7 cellular contexts compared by ENCODE assay signal in genomic region chr3:169812844-169813677, GRCh38. TPM values are rescaled to one million over a fixed set of nuclear protein-coding genes. Genes with fewer than 3 reads are reported as not detected.
DNase-seq lines count a peak whose midpoint lies in the region; ATAC-seq lines count a peak whose summit lies in the region.

LRRC34 (minus strand) TSS chr3:169812904; CDS start chr3:169812548, 356 bp downstream.
LRRIQ4 (plus strand) TSS chr3:169812870; CDS start chr3:169821922, 9,052 bp downstream.

- H3K9me3 ChIP-seq in effector memory CD4-positive, alpha-beta T cell (ENCODE audit: control insufficient read depth, low read length) = no peaks in the 10 kb centered on the region
- H3K9me3 ChIP-seq in mesenchymal stem cell (ENCODE audit: control insufficient read depth, low read length) = peaks cover 7% of the 10 kb centered on the region

- H3K9me3 Mint-ChIP-seq in activated CD4-positive, alpha-beta T cell treated with anti-CD3 and anti-CD28 coated beads, Interleukin-2, amount 10 ng/mL, durations not matched to agents 24 days and 14 days = peaks cover 7% of the 10 kb centered on the region

- H3K23ac ChIP-seq in mesenchymal stem cell (ENCODE audit: low read length in 2 of 2) = peak within 1 kb of the TSS in 1 of 2 experiments; percentile 66

- 33% methylated on average over 19 of the region's 20 CpGs for WGBS in mesenchymal stem cell

- no peak within 1 kb of the TSS for H2BK120ac ChIP-seq in mesenchymal stem cell (ENCODE audit: low read depth, low read length)

- H3K4me1 ChIP-seq in effector memory CD4-positive, alpha-beta T cell (ENCODE audit: control insufficient read depth, insufficient read depth, low read length, poor library complexity, severe bottlenecking) = peaks cover 12% of the 10 kb centered on the region
- peaks cover 11% of the 10 kb centered on the region for H3K4me1 ChIP-seq in mesenchymal stem cell (ENCODE audit: control insufficient read depth, insufficient read depth, low read depth, low read length)

- H3K27ac ChIP-seq in effector memory CD4-positive, alpha-beta T cell (ENCODE audit: insufficient read depth, low read length, poor library complexity, severe bottlenecking) = no peak within 1 kb of the TSS
- no peak within 1 kb of the TSS for H3K27ac ChIP-seq in mesenchymal stem cell (ENCODE audit: low read length, poor library complexity, severe bottlenecking)

- H3K4me2 ChIP-seq in mesenchymal stem cell (ENCODE audit: low read length, poor library complexity, severe bottlenecking) = peak within 1 kb of the TSS; percentile 94

- H3K14ac ChIP-seq in mesenchymal stem cell (ENCODE audit: low read length in 2 of 2) = peak within 1 kb of the TSS in 1 of 2 experiments; percentile 99

- peaks cover 10% of the 10 kb centered on the region for H3K36me3 Mint-ChIP-seq in activated CD4-positive, alpha-beta T cell treated with anti-CD3 and anti-CD28 coated beads, Interleukin-2, amount 10 ng/mL, durations not matched to agents 24 days and 14 days (ENCODE audit: low read depth)

- no peaks in the 10 kb centered on the region for H3K27me3 ChIP-seq in effector memory CD4-positive, alpha-beta T cell (replicated peaks; ENCODE audit: control insufficient read depth, insufficient read depth, low read length, poor library complexity, severe bottlenecking)
- no peaks in the 10 kb centered on the region for H3K27me3 ChIP-seq in mesenchymal stem cell (ENCODE audit: control insufficient read depth in 1 of 2, insufficient read depth in 1 of 2, low read length in 2 of 2)

- H2BK15ac ChIP-seq in mesenchymal stem cell (ENCODE audit: low read depth, poor library complexity, severe bottlenecking) = peak within 1 kb of the TSS; percentile 96

- H3K4me3 ChIP-seq in effector memory CD4-positive, alpha-beta T cell (ENCODE audit: insufficient read depth, low read depth, low read length, poor library complexity, severe bottlenecking) = peak within 1 kb of the TSS; percentile 72
- peak within 1 kb of the TSS; percentile 51 to 77 for H3K4me3 ChIP-seq in mesenchymal stem cell (ENCODE audit: insufficient read depth in 1 of 2, low read depth in 1 of 2, low read length in 2 of 2)

- peak within 1 kb of the TSS; percentile 50 to 71 for H2BK12ac ChIP-seq in mesenchymal stem cell (ENCODE audit: low read length in 2 of 2)

- peaks cover 39% of the 10 kb centered on the region for H3K4me1 Mint-ChIP-seq in activated CD4-positive, alpha-beta T cell treated with anti-CD3 and anti-CD28 coated beads, Interleukin-2, amount 10 ng/mL, durations not matched to agents 24 days and 14 days

- intact Hi-C loops in activated CD4-positive, alpha-beta T cell treated with anti-CD3 and anti-CD28 coated beads, Interleukin-2, amount 10 ng/mL, durations not matched to agents 24 days and 14 days (cut with micrococcal nuclease) = loop anchor here (1.0 to 5.0 kb wide), 4 partner anchors 40 to 544 kb away; partner anchors contain the start of genes MYNN, SKIL and TERC

- H3K79me1 ChIP-seq in mesenchymal stem cell (replicated peaks; ENCODE audit: low read length, poor library complexity, severe bottlenecking) = no peaks in the 10 kb centered on the region

- peak within 1 kb of the TSS; percentile 97 to 100 for H3K18ac ChIP-seq in mesenchymal stem cell (ENCODE audit: low read depth in 1 of 2, low read length in 2 of 2)

- peak within 1 kb of the TSS; percentile 93 to 94 for H3K4ac ChIP-seq in mesenchymal stem cell (ENCODE audit: low read depth in 1 of 2, low read length in 2 of 2)

- peaks cover 18% of the 10 kb centered on the region for H3K27me3 Mint-ChIP-seq in activated CD4-positive, alpha-beta T cell treated with anti-CD3 and anti-CD28 coated beads, Interleukin-2, amount 10 ng/mL, durations not matched to agents 24 days and 14 days

- H2BK5ac ChIP-seq in mesenchymal stem cell (ENCODE audit: low read depth, low read length, poor library complexity, severe bottlenecking) = no peak within 1 kb of the TSS

- H3K4me3 Mint-ChIP-seq in activated CD4-positive, alpha-beta T cell treated with anti-CD3 and anti-CD28 coated beads, Interleukin-2, amount 10 ng/mL, durations not matched to agents 24 days and 14 days = peak within 1 kb of the TSS; percentile 92

- H2AFZ ChIP-seq in mesenchymal stem cell (ENCODE audit: low read depth, low read length) = peak within 1 kb of the TSS; percentile 98

- ATAC-seq in GM18861 (IDR thresholded peaks at IDR 0.05; ENCODE audit: unreplicated experiment) (peak; percentile 55), HG03095 (IDR thresholded peaks at IDR 0.05; ENCODE audit: unreplicated experiment) (peak; percentile 48)

- H4K8ac ChIP-seq in mesenchymal stem cell (ENCODE audit: low read length) = peak within 1 kb of the TSS; percentile 100

- H3K27ac Mint-ChIP-seq in activated CD4-positive, alpha-beta T cell treated with anti-CD3 and anti-CD28 coated beads, Interleukin-2, amount 10 ng/mL, durations not matched to agents 24 days and 14 days = peak within 1 kb of the TSS; percentile 91

- peak within 1 kb of the TSS; percentile 99 for H4K91ac ChIP-seq in mesenchymal stem cell (ENCODE audit: low read length)

- H3K9ac ChIP-seq in mesenchymal stem cell (ENCODE audit: low read length) = peak within 1 kb of the TSS; percentile 88

- H3K36me3 ChIP-seq in effector memory CD4-positive, alpha-beta T cell (ENCODE audit: control insufficient read depth, insufficient read depth, low read length) = no peaks in the 10 kb centered on the region
- H3K36me3 ChIP-seq in mesenchymal stem cell (ENCODE audit: control insufficient read depth in 1 of 2, insufficient read depth in 2 of 2, low read depth in 1 of 2, low read length in 2 of 2) = peaks cover 0 to 3% of the 10 kb centered on the region in 2 experiments

- DNase-seq in NCI-H345 (lab: John Stamatoyannopoulos, UW) = peak; percentile 70
- peak; percentile 91 for DNase-seq in activated CD4-positive, alpha-beta T cell treated with anti-CD3 and anti-CD28 coated beads, Interleukin-2, amount 10 ng/mL, durations not matched to agents 24 days and 14 days
- peak; percentile 13 to 52 (median 32) for DNase-seq in effector memory CD4-positive, alpha-beta T cell
- DNase-seq in mesenchymal stem cell = peak; percentile 77
- peak; percentile 35 for DNase-seq in stimulated activated CD8-positive, alpha-beta memory T cell treated with anti-CD3 and anti-CD28 coated beads, Interleukin-15, amount 100 ng/mL, for 1 hour (ENCODE audit: low read depth)

- H2AK5ac ChIP-seq in mesenchymal stem cell (ENCODE audit: low read length, severe bottlenecking) = no peak within 1 kb of the TSS

RNA-seq across cellular contexts. Expression of gene LRRC34, which starts in this region (rescaled TPM):
- 4.7 and 5.8 TPM in 2 replicates for total RNA-seq in activated CD4-positive, alpha-beta T cell treated with anti-CD3 and anti-CD28 coated beads, Interleukin-2, amount 10 ng/mL, durations not matched to agents 24 days and 14 days
- 1.1 TPM for polyA plus RNA-seq in mesenchymal stem cell (2013, experiment 1 of 2)
- polyA plus RNA-seq in mesenchymal stem cell (2013, experiment 2 of 2) = 1.2 TPM

RNA-seq across cellular contexts. Expression of gene LRRIQ4, which starts in this region (rescaled TPM):
- 0.09 and 0.21 TPM in 2 replicates for total RNA-seq in activated CD4-positive, alpha-beta T cell treated with anti-CD3 and anti-CD28 coated beads, Interleukin-2, amount 10 ng/mL, durations not matched to agents 24 days and 14 days
- polyA plus RNA-seq in mesenchymal stem cell (2013, experiment 1 of 2) = 0.04 TPM
- polyA plus RNA-seq in mesenchymal stem cell (2013, experiment 2 of 2) = not detected

Comparison
In these comparisons a context has a peak if more than half of its experiments do, and no peak if none do; other contexts are left out.
1. DNase-seq: peak in every context shown above with its lines; median percentile 91 in activated CD4-positive, alpha-beta T cell treated with anti-CD3 and anti-CD28 coated beads, Interleukin-2, amount 10 ng/mL, durations not matched to agents 24 days and 14 days; 77 in mesenchymal stem cell; 70 in NCI-H345; 35 in stimulated activated CD8-positive, alpha-beta memory T cell treated with anti-CD3 and anti-CD28 coated beads, Interleukin-15, amount 100 ng/mL, for 1 hour; 32 in effector memory CD4-positive, alpha-beta T cell.